Comparison of ENCODE assay signal across 8 cellular contexts in the genomic region with DNA sequence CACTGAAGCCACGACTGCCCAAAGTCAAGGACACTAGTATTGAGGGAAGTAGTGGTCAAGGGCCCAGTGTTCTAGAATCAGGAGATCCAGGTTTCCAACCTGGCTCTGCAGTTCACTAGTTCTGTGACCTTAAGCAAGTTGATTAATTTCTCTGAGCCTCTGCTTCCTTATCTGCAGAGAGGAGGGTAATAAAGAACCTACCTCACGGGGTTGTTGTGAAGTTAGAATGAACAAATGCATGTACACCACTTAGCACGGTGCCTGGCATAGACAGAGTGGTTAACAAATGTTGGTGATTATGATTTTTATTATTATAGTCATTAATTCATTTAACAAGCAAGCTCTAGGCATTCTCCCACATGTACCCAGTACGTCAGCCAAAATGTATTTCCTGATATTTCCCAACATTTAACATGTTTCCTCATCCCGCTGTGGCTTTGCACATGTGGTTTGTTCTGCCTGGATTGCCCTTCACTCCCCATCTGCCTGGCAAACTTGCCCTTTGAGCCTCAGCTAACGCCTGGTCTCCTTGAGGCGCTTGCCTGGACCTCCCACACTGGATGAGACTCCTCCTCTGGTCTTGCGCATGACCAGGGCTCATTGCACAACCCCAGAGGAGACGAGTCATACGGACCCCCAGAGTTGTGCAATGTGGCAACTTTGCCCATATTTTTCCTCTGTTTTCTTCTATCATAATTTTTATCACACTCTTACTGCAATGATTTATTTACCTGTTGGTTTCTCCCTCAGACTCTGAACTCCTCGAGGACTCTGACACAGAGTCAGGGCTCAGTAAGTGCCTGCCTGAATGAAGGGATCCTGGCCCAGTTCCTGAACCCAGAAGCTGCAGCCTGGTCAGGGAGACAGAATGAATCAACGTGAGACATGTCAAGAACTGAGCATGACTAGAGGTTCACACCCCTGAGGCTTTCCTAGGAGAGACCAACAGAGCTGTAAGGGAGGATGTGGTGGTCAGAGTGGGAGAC. TPM values are rescaled to one million over a fixed set of nuclear protein-coding genes. Genes with fewer than 3 reads are reported as not detected.
DNase-seq lines count a peak whose midpoint lies in the region; ATAC-seq and TF ChIP-seq lines count a peak whose summit lies in the region.

No MANE protein-coding gene starts in this region.

- H3K27me3 Mint-ChIP-seq in Caco-2 (ENCODE audit: insufficient read depth, unreplicated experiment), result no peaks in the 10 kb centered on the region
- H3K27me3 Mint-ChIP-seq in activated CD8-positive, alpha-beta T cell treated with anti-CD3 and anti-CD28 coated beads, Interleukin-2, amount 10 ng/mL, durations not matched to agents 7 days and 5 days (ENCODE audit: low read depth), result no peaks in the 10 kb centered on the region
- H3K27me3 Mint-ChIP-seq in activated CD4-positive, alpha-beta T cell treated with anti-CD3 and anti-CD28 coated beads, Interleukin-2, amount 10 ng/mL, durations not matched to agents 24 days and 14 days, result peaks cover 2% of the 10 kb centered on the region

- POLR2A ChIA-PET in Caco-2 (lab: Charles Lee), result no interaction called here
- POLR2A ChIA-PET in activated CD8-positive, alpha-beta T cell treated with anti-CD3 and anti-CD28 coated beads, Interleukin-2, amount 10 ng/mL, durations not matched to agents 7 days and 5 days (lab: Charles Lee), result no interaction called here

- no peak overlapping the region for H2BK5ac ChIP-seq in trophoblast cell (ENCODE audit: low read depth, low read length, poor library complexity)

- H3K36me3 ChIP-seq in Caco-2 (ENCODE audit: control insufficient read depth, insufficient read depth, low read length) (no peaks in the 10 kb centered on the region), trophoblast cell (ENCODE audit: control insufficient read depth in 1 of 2, insufficient read depth in 2 of 2, low read length in 2 of 2) (no peaks in the 10 kb centered on the region)

- H3K4me1 Mint-ChIP-seq in Caco-2 (ENCODE audit: low read depth, unreplicated experiment), result peaks cover 10% of the 10 kb centered on the region
- peaks cover 2% of the 10 kb centered on the region for H3K4me1 Mint-ChIP-seq in activated CD8-positive, alpha-beta T cell treated with anti-CD3 and anti-CD28 coated beads, Interleukin-2, amount 10 ng/mL, durations not matched to agents 7 days and 5 days (ENCODE audit: low read depth)
- peaks cover 3% of the 10 kb centered on the region for H3K4me1 Mint-ChIP-seq in activated CD4-positive, alpha-beta T cell treated with anti-CD3 and anti-CD28 coated beads, Interleukin-2, amount 10 ng/mL, durations not matched to agents 24 days and 14 days

- no peak overlapping the region for H4K12ac ChIP-seq in trophoblast cell (ENCODE audit: low read depth, low read length)

- no peak overlapping the region for H3K4me2 ChIP-seq in trophoblast cell (ENCODE audit: low read length)

- TF ChIP-seq CTCF in Caco-2 (IDR thresholded peaks at IDR 0.05; ENCODE audit: insufficient read depth in 1 of 2, low read depth in 1 of 2, low read length in 1 of 2, severe bottlenecking in 1 of 2, unreplicated experiment in 1 of 2), result no peak
- TF ChIP-seq CTCF in fibroblast of pulmonary artery (IDR thresholded peaks at IDR 0.05; ENCODE audit: low read length, missing control alignments), result no peak

- no peak overlapping the region for H3K4ac ChIP-seq in trophoblast cell (ENCODE audit: low read depth, low read length)

- no peaks in the 10 kb centered on the region for H3K27me3 ChIP-seq in Caco-2 (replicated peaks; ENCODE audit: control insufficient read depth, insufficient read depth, low read length)
- no peaks in the 10 kb centered on the region for H3K27me3 ChIP-seq in trophoblast cell (ENCODE audit: insufficient read depth, low read length)

- no peaks in the 10 kb centered on the region for H3K9me3 ChIP-seq in Caco-2
- peaks cover 1% of the 10 kb centered on the region for H3K9me3 ChIP-seq in trophoblast cell (ENCODE audit: insufficient read depth, low read depth, low read length)

- H3K79me2 ChIP-seq in trophoblast cell (ENCODE audit: control insufficient read depth, insufficient read depth, low read length, poor library complexity), result no peaks in the 10 kb centered on the region

- H3K27ac ChIP-seq in trophoblast cell (ENCODE audit: low read depth, low read length), result no peak overlapping the region

- no peak overlapping the region for H3K9ac ChIP-seq in trophoblast cell (ENCODE audit: low read length)

- peak overlapping the region; percentile 91 for H3K27ac Mint-ChIP-seq in Caco-2 (ENCODE audit: unreplicated experiment)
- no peak overlapping the region for H3K27ac Mint-ChIP-seq in activated CD8-positive, alpha-beta T cell treated with anti-CD3 and anti-CD28 coated beads, Interleukin-2, amount 10 ng/mL, durations not matched to agents 7 days and 5 days
- H3K27ac Mint-ChIP-seq in activated CD4-positive, alpha-beta T cell treated with anti-CD3 and anti-CD28 coated beads, Interleukin-2, amount 10 ng/mL, durations not matched to agents 24 days and 14 days, result no peak overlapping the region

- H3K18ac ChIP-seq in trophoblast cell (ENCODE audit: low read length), result no peak overlapping the region

- intact Hi-C loops in Caco-2 (cut with micrococcal nuclease; ENCODE audit: unreplicated experiment), result no loop called here
- intact Hi-C loops in activated CD4-positive, alpha-beta T cell treated with anti-CD3 and anti-CD28 coated beads, Interleukin-2, amount 10 ng/mL, durations not matched to agents 24 days and 14 days (cut with micrococcal nuclease), result no loop called here

- no peak overlapping the region for H2BK120ac ChIP-seq in trophoblast cell (ENCODE audit: insufficient read depth, low read length, poor library complexity)

- no TSS peak for BruUV-seq in Caco-2 (replicated peaks; lab: Mats Ljungman, UMichigan)

- H3K4me1 ChIP-seq in Caco-2 (peaks cover 13% of the 10 kb centered on the region; the same call in 1 of the 2 replicates), trophoblast cell (ENCODE audit: control insufficient read depth in 1 of 2, insufficient read depth in 2 of 2, low read length in 2 of 2) (no peaks in the 10 kb centered on the region)

- no peaks in the 10 kb centered on the region for H3K79me1 ChIP-seq in trophoblast cell (ENCODE audit: low read length)

- no peak overlapping the region for H3K14ac ChIP-seq in trophoblast cell (ENCODE audit: low read length)

- ATAC-seq in activated CD8-positive, alpha-beta T cell treated with anti-CD3 and anti-CD28 coated beads, Interleukin-2, amount 10 ng/mL, durations not matched to agents 7 days and 5 days, result no peak
- ATAC-seq in stimulated activated naive CD8-positive, alpha-beta T cell treated with anti-CD3 and anti-CD28 coated beads, Interleukin-15, Interleukin-2, amounts not matched to agents 100 U/mL and 50 U/mL, for 24 hours, result no peak
- ATAC-seq in HG03571 (IDR thresholded peaks at IDR 0.05; ENCODE audit: unreplicated experiment), result no peak

- H3K4me3 ChIP-seq in Caco-2 (ENCODE audit: low read depth, low read length), result no peak overlapping the region
- no peak overlapping the region for H3K4me3 ChIP-seq in fibroblast of pulmonary artery (replicated peaks; ENCODE audit: low read depth, low read length)
- H3K4me3 ChIP-seq in trophoblast cell (ENCODE audit: low read depth, low read length), result no peak overlapping the region

- CTCF ChIA-PET in Caco-2 (lab: Charles Lee), result interaction anchor here (0.6 to 1.4 kb wide), 3 partner anchors 12 to 15 kb away, joined by 3 to 4 read pairs (median 4); no protein-coding TSS in a partner anchor
- CTCF ChIA-PET in activated CD8-positive, alpha-beta T cell treated with anti-CD3 and anti-CD28 coated beads, Interleukin-2, amount 10 ng/mL, durations not matched to agents 7 days and 5 days (lab: Charles Lee), result interaction anchor here (1.4 to 2.1 kb wide), 3 partner anchors 15 to 98 kb away, joined by 3 to 7 read pairs (median 4); a partner anchor contains a TSS

- H2BK12ac ChIP-seq in trophoblast cell (ENCODE audit: low read length), result no peak overlapping the region

- no peaks in the 10 kb centered on the region for H3K36me3 Mint-ChIP-seq in Caco-2 (ENCODE audit: insufficient read depth, unreplicated experiment)
- H3K36me3 Mint-ChIP-seq in activated CD8-positive, alpha-beta T cell treated with anti-CD3 and anti-CD28 coated beads, Interleukin-2, amount 10 ng/mL, durations not matched to agents 7 days and 5 days (ENCODE audit: low read depth), result no peaks in the 10 kb centered on the region
- H3K36me3 Mint-ChIP-seq in activated CD4-positive, alpha-beta T cell treated with anti-CD3 and anti-CD28 coated beads, Interleukin-2, amount 10 ng/mL, durations not matched to agents 24 days and 14 days (ENCODE audit: low read depth), result no peaks in the 10 kb centered on the region

- H4K91ac ChIP-seq in trophoblast cell (ENCODE audit: low read depth, low read length), result no peak overlapping the region

- no peak overlapping the region for H4K8ac ChIP-seq in trophoblast cell (ENCODE audit: low read depth, low read length)

- peak overlapping the region; percentile 30 for H3K4me3 Mint-ChIP-seq in Caco-2 (ENCODE audit: unreplicated experiment)
- no peak overlapping the region for H3K4me3 Mint-ChIP-seq in activated CD8-positive, alpha-beta T cell treated with anti-CD3 and anti-CD28 coated beads, Interleukin-2, amount 10 ng/mL, durations not matched to agents 7 days and 5 days
- no peak overlapping the region for H3K4me3 Mint-ChIP-seq in activated CD4-positive, alpha-beta T cell treated with anti-CD3 and anti-CD28 coated beads, Interleukin-2, amount 10 ng/mL, durations not matched to agents 24 days and 14 days

- H2AFZ ChIP-seq in trophoblast cell (ENCODE audit: insufficient read depth, low read length, poor library complexity), result no peak overlapping the region

- H3K9me3 Mint-ChIP-seq in Caco-2 (ENCODE audit: unreplicated experiment), result no peaks in the 10 kb centered on the region
- H3K9me3 Mint-ChIP-seq in activated CD8-positive, alpha-beta T cell treated with anti-CD3 and anti-CD28 coated beads, Interleukin-2, amount 10 ng/mL, durations not matched to agents 7 days and 5 days (ENCODE audit: insufficient read depth), result no peaks in the 10 kb centered on the region
- no peaks in the 10 kb centered on the region for H3K9me3 Mint-ChIP-seq in activated CD4-positive, alpha-beta T cell treated with anti-CD3 and anti-CD28 coated beads, Interleukin-2, amount 10 ng/mL, durations not matched to agents 24 days and 14 days

- peak; percentile 80 to 91 for DNase-seq in Caco-2
- peak; percentile 69 for DNase-seq in OCI-M1 (lab: John Stamatoyannopoulos, UW)
- DNase-seq in fibroblast of pulmonary artery (ENCODE audit: low read depth), result peak; percentile 99
- DNase-seq in trophoblast cell, result peak; percentile 97 to 99
- DNase-seq in activated CD8-positive, alpha-beta T cell treated with anti-CD3 and anti-CD28 coated beads, Interleukin-2, amount 10 ng/mL, durations not matched to agents 7 days and 5 days, result no peak
- no peak for DNase-seq in stimulated activated naive CD8-positive, alpha-beta T cell treated with anti-CD3 and anti-CD28 coated beads, Interleukin-15, Interleukin-2, amounts not matched to agents 100 U/mL and 50 U/mL, for 24 hours
- DNase-seq in activated CD4-positive, alpha-beta T cell treated with anti-CD3 and anti-CD28 coated beads, Interleukin-2, amount 10 ng/mL, durations not matched to agents 24 days and 14 days, result no peak

- WGBS in trophoblast cell (ENCODE audit: extremely low coverage, insufficient coverage, insufficient read length), result no CpG with 5 or more reads among the region's 12 CpGs

- no peak overlapping the region for H2AK5ac ChIP-seq in trophoblast cell (ENCODE audit: low read length)

- no peak overlapping the region for H3K23ac ChIP-seq in trophoblast cell (ENCODE audit: low read length)

RNA-seq across cellular contexts. Expression of a gene that starts 20.7 kb away (rescaled TPM):
- total RNA-seq in Caco-2 (2022), result 2.2 TPM in 2 replicates
- 1.2 TPM in 2 replicates for polyA plus RNA-seq in trophoblast cell (2013)
- total RNA-seq in activated CD8-positive, alpha-beta T cell treated with anti-CD3 and anti-CD28 coated beads, Interleukin-2, amount 10 ng/mL, durations not matched to agents 7 days and 5 days, result 1 to 10 TPM; 4.1 TPM
- total RNA-seq in activated CD4-positive, alpha-beta T cell treated with anti-CD3 and anti-CD28 coated beads, Interleukin-2, amount 10 ng/mL, durations not matched to agents 24 days and 14 days, result 47.0 and 49.7 TPM in 2 replicates

RNA-seq across cellular contexts. Expression of a gene that starts 32.5 kb away (rescaled TPM):
- total RNA-seq in Caco-2 (2022), result 7.2 and 7.8 TPM in 2 replicates
- 3.2 TPM in 2 replicates for polyA plus RNA-seq in trophoblast cell (2013)
- total RNA-seq in activated CD8-positive, alpha-beta T cell treated with anti-CD3 and anti-CD28 coated beads, Interleukin-2, amount 10 ng/mL, durations not matched to agents 7 days and 5 days, result not detected
- total RNA-seq in activated CD4-positive, alpha-beta T cell treated with anti-CD3 and anti-CD28 coated beads, Interleukin-2, amount 10 ng/mL, durations not matched to agents 24 days and 14 days, result 0.42 and 0.57 TPM in 2 replicates

RNA-seq across cellular contexts. Expression of a gene that starts 50.9 kb away (rescaled TPM):
- total RNA-seq in Caco-2 (2022), result 18.9 and 23.5 TPM in 2 replicates
- 15.3 and 15.4 TPM in 2 replicates for polyA plus RNA-seq in trophoblast cell (2013)
- 10 to 100 TPM; 18.2 to 18.8 TPM for total RNA-seq in activated CD8-positive, alpha-beta T cell treated with anti-CD3 and anti-CD28 coated beads, Interleukin-2, amount 10 ng/mL, durations not matched to agents 7 days and 5 days
- total RNA-seq in activated CD4-positive, alpha-beta T cell treated with anti-CD3 and anti-CD28 coated beads, Interleukin-2, amount 10 ng/mL, durations not matched to agents 24 days and 14 days, result 28.2 and 28.4 TPM in 2 replicates

Comparison
In these comparisons a context has a peak if more than half of its experiments do, and no peak if none do; other contexts are left out.
1. DNase-seq: peak in Caco-2 (2 of 2), OCI-M1 (single experiment), fibroblast of pulmonary artery (single experiment) and trophoblast cell (2 of 2); none in activated CD8-positive, alpha-beta T cell treated with anti-CD3 and anti-CD28 coated beads, Interleukin-2, amount 10 ng/mL, durations not matched to agents 7 days and 5 days (single experiment), stimulated activated naive CD8-positive, alpha-beta T cell treated with anti-CD3 and anti-CD28 coated beads, Interleukin-15, Interleukin-2, amounts not matched to agents 100 U/mL and 50 U/mL, for 24 hours (single experiment) and activated CD4-positive, alpha-beta T cell treated with anti-CD3 and anti-CD28 coated beads, Interleukin-2, amount 10 ng/mL, durations not matched to agents 24 days and 14 days (single experiment).